23 cellular contexts compared by ENCODE assay signal in genomic region chr3:115095236-115095635, GRCh38.
"Had no signal": no experiment of that assay in that cellular context is flagged by ENCODE, and none has a peak within 500 bp of the region (broad histone marks: within the 10 kb centered on the region; RNA-seq: fewer than 3 reads in every experiment).

No MANE protein-coding gene starts in this region.

- H3K27me3 Mint-ChIP-seq: memory B cell; natural killer cell treated with Interleukin-12 subunit alpha and Interleukin-12 subunit beta and Interleukin-15 and Interleukin-18, amount 100 ng/mL, for 72 hours; progenitor cell of endocrine pancreas had no signal

- H3K27ac ChIP-seq: coronary artery, heart left ventricle, left lung, lower lobe of right lung, neural progenitor cell, ovary, right lobe of liver, tibial artery, upper lobe of left lung had no signal

- H3K4me3 ChIP-seq: coronary artery, heart left ventricle, left lung, lower lobe of right lung, neural progenitor cell, ovary, right lobe of liver, tibial artery, upper lobe of left lung, uterus had no signal

- H2AFZ ChIP-seq: neural progenitor cell had no signal

- H3K27me3 ChIP-seq: heart left ventricle, left lung, neural progenitor cell, ovary, right lobe of liver, tibial artery, upper lobe of left lung, uterus had no signal

- H3K4me1 ChIP-seq: neural progenitor cell, uterus had no signal

- ATAC-seq: heart left ventricle; left lung; lower lobe of right lung; natural killer cell treated with Interleukin-12 subunit alpha and Interleukin-12 subunit beta and Interleukin-15 and Interleukin-18, amount 100 ng/mL, for 72 hours; right lobe of liver; stimulated activated effector memory CD8-positive, alpha-beta T cell treated with anti-CD3 and anti-CD28 coated beads, Interleukin-12 subunit alpha, Interleukin-12 subunit beta, amount 100 ng/mL, for 72 hours; stimulated activated naive CD8-positive, alpha-beta T cell treated with anti-CD3 and anti-CD28 coated beads, Interleukin-15, Interleukin-2, amounts not matched to agents 100 U/mL and 50 U/mL, for 24 hours had no signal

- H3K27ac Mint-ChIP-seq: memory B cell; mesothelial cell of epicardium; natural killer cell treated with Interleukin-12 subunit alpha and Interleukin-12 subunit beta and Interleukin-15 and Interleukin-18, amount 100 ng/mL, for 72 hours; neural progenitor cell; progenitor cell of endocrine pancreas; stimulated activated effector memory CD8-positive, alpha-beta T cell treated with anti-CD3 and anti-CD28 coated beads, Interleukin-12 subunit alpha, Interleukin-12 subunit beta, amount 100 ng/mL, for 72 hours had no signal

- H3K36me3 ChIP-seq: heart left ventricle, left lung, lower lobe of right lung, neural progenitor cell, ovary, right lobe of liver, tibial artery, upper lobe of left lung, uterus had no signal

- H3K36me3 Mint-ChIP-seq: mesothelial cell of epicardium; natural killer cell treated with Interleukin-12 subunit alpha and Interleukin-12 subunit beta and Interleukin-15 and Interleukin-18, amount 100 ng/mL, for 72 hours; neural progenitor cell had no signal

- H3K4me3 Mint-ChIP-seq: memory B cell; mesothelial cell of epicardium; natural killer cell treated with Interleukin-12 subunit alpha and Interleukin-12 subunit beta and Interleukin-15 and Interleukin-18, amount 100 ng/mL, for 72 hours; neural progenitor cell; stimulated activated effector memory CD8-positive, alpha-beta T cell treated with anti-CD3 and anti-CD28 coated beads, Interleukin-12 subunit alpha, Interleukin-12 subunit beta, amount 100 ng/mL, for 72 hours had no signal

- DNase-seq: effector CD4-positive, alpha-beta T cell; foreskin melanocyte; heart left ventricle; hippocampal formation; islet precursor cell; left lung; lower lobe of right lung; nucleus accumbens; ovary; right lobe of liver; stimulated activated CD4-positive, alpha-beta T cell treated with anti-CD3 and anti-CD28 coated beads, Interleukin-4, amount 100 ng/mL, for 1 hour; stimulated activated CD8-positive, alpha-beta memory T cell treated with anti-CD3 and anti-CD28 coated beads, Interleukin-4, amount 100 ng/mL, for 48 hours; stimulated activated naive CD8-positive, alpha-beta T cell treated with anti-CD3 and anti-CD28 coated beads, Interleukin-15, Interleukin-2, amounts not matched to agents 100 U/mL and 50 U/mL, for 24 hours; tibial artery; upper lobe of left lung; uterus had no signal

- H3K4me2 ChIP-seq: neural progenitor cell had no signal

- H3K9me3 Mint-ChIP-seq: memory B cell; mesothelial cell of epicardium; natural killer cell treated with Interleukin-12 subunit alpha and Interleukin-12 subunit beta and Interleukin-15 and Interleukin-18, amount 100 ng/mL, for 72 hours; neural progenitor cell; stimulated activated effector memory CD8-positive, alpha-beta T cell treated with anti-CD3 and anti-CD28 coated beads, Interleukin-12 subunit alpha, Interleukin-12 subunit beta, amount 100 ng/mL, for 72 hours had no signal

- H3K9ac ChIP-seq: neural progenitor cell had no signal

- H3K9me3 ChIP-seq: heart left ventricle, left lung, lower lobe of right lung, ovary, right lobe of liver, tibial artery, upper lobe of left lung, uterus had no signal
